In genomic region chr1:23559136-23559984, GRCh38 we compare ENCODE assay signal across 8 cellular contexts. TPM values are rescaled to one million over a fixed set of nuclear protein-coding genes. Genes with fewer than 3 reads are reported as not detected.
A peak's percentile ranks its signal among the peaks of the same experiment; 100 is the strongest.
DNase-seq lines count a peak whose midpoint lies in the region; ATAC-seq and TF ChIP-seq lines count a peak whose summit lies in the region.

A gene with protein sequence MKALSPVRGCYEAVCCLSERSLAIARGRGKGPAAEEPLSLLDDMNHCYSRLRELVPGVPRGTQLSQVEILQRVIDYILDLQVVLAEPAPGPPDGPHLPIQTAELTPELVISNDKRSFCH (minus strand): TSS chr1:23559501. CDS start chr1:23559426, 75 bp downstream.

- peak within 1 kb of the TSS; percentile 89 for H3K4me3 Mint-ChIP-seq in activated T-cell treated with anti-CD3 and anti-CD28 coated beads, Interleukin-2, amount 50 U/mL, for 4 hours

- ATAC-seq in GM21529 (IDR thresholded peaks at IDR 0.05; ENCODE audit: unreplicated experiment) (peak; percentile 57), esophagus mucosa (peak; percentile 78)
- peak; percentile 61 to 67 for ATAC-seq in activated T-cell treated with anti-CD3 and anti-CD28 coated beads, Interleukin-2, amount 50 U/mL, for 4 hours

- H3K4me1 Mint-ChIP-seq in activated T-cell treated with anti-CD3 and anti-CD28 coated beads, Interleukin-2, amount 50 U/mL, for 4 hours (ENCODE audit: low read depth) = peaks cover 71% of the 10 kb centered on the region

- peaks cover 4% of the 10 kb centered on the region for H3K27me3 Mint-ChIP-seq in activated T-cell treated with anti-CD3 and anti-CD28 coated beads, Interleukin-2, amount 50 U/mL, for 4 hours (ENCODE audit: low read depth)

- H3K9me3 Mint-ChIP-seq in activated T-cell treated with anti-CD3 and anti-CD28 coated beads, Interleukin-2, amount 50 U/mL, for 4 hours = no peaks in the 10 kb centered on the region

- DNase-seq in DMS153 treated with DMSO at 0.1 percent for 48 hours (lab: John Stamatoyannopoulos, UW; ENCODE audit: unreplicated experiment) = peak; percentile 91
- DNase-seq in Jurkat, Clone E6-1 (ENCODE audit: low read depth, low spot score) = peak; percentile 92
- peak; percentile 86 for DNase-seq in activated T-cell treated with anti-CD3 and anti-CD28 coated beads, Interleukin-2, amount 50 U/mL, for 4 hours
- DNase-seq in myocyte (ENCODE audit: low read depth) = peak; percentile 96
- peak; percentile 75 to 87 for DNase-seq in stimulated activated CD8-positive, alpha-beta memory T cell treated with anti-CD3 and anti-CD28 coated beads, Interleukin-7, amount 100 ng/mL, for 48 hours (ENCODE audit: extremely low read depth in 1 of 2, low read depth in 1 of 2)

- no peaks in the 10 kb centered on the region for H3K36me3 Mint-ChIP-seq in activated T-cell treated with anti-CD3 and anti-CD28 coated beads, Interleukin-2, amount 50 U/mL, for 4 hours (ENCODE audit: insufficient read depth)

- peak within 1 kb of the TSS; percentile 78 for H3K4me3 ChIP-seq in Jurkat, Clone E6-1 (ENCODE audit: low read length)

TF ChIP-seq in PFSK-1, 5 proteins besides CTCF, POLR2A, EP300 and RAD21:
- TF ChIP-seq REST (IDR thresholded peaks at IDR 0.05; ENCODE audit: insufficient read depth in 1 of 2, low read depth in 2 of 2, low read length in 2 of 2) (0 out of 4 replicates have a peak, but pooled peaks of 1 of the 2 experiments have one; percentile 28), TAF1 (IDR thresholded peaks at IDR 0.05; ENCODE audit: borderline replicate concordance, insufficient read depth, low read length) (peak; percentile 96), POLR2AphosphoS5 (IDR thresholded peaks at IDR 0.05; ENCODE audit: low read depth, low read length) (peak; percentile 89), SIN3A (IDR thresholded peaks at IDR 0.05; ENCODE audit: borderline replicate concordance, insufficient read depth, low read length) (no peak), FOXP2 (optimal IDR thresholded peaks at IDR 0.05; ENCODE audit: borderline replicate concordance, extremely low read depth, extremely low read length, insufficient read depth) (peak; percentile 49)

RNA-seq across cellular contexts. Expression of the gene that starts here (rescaled TPM):
- polyA plus RNA-seq in Jurkat, Clone E6-1 (2012; ENCODE audit: insufficient read depth, insufficient read length) = 164 TPM
- polyA plus RNA-seq in PFSK-1 (2012; ENCODE audit: insufficient read length, low read depth) = 169 TPM
- 10 to 100 TPM; 15.1 to 17.1 (median 15.1) TPM for total RNA-seq in activated T-cell treated with anti-CD3 and anti-CD28 coated beads, Interleukin-2, amount 50 U/mL, for 4 hours
- 25.7 TPM for total RNA-seq in esophagus mucosa
- total RNA-seq in myocyte = 13.5 and 21.1 TPM in 2 replicates
- 43.6 TPM for polyA plus RNA-seq in myocyte (2012)

Comparison
In these comparisons a context has a peak if more than half of its experiments do, and no peak if none do; other contexts are left out.
1. Peak in every context shown above with its lines: DNase-seq, ATAC-seq and H3K4me3 ChIP-seq.